ENCODE assay signal across 15 cellular contexts in the genomic region with DNA sequence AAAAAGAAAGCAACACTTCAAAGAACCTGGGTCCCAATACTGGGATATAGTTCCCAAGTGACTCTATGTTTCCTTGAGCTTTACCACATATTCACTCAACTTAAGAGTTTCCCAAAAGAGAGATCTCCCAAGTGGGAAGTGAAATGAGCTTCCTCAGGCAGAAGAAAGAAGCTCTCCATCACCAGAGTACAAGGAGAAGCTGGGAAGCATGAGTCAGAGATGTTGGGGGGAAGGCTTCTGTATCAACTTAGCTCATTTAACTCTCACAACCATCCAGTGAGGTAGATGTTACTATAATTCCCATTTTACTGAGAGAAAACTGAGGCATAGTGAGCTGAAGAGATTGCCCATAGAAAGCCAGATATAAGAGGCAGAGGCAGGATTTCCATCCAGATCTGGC. TPM values are rescaled to one million over a fixed set of nuclear protein-coding genes. Genes with fewer than 3 reads are reported as not detected.
DNase-seq lines count a peak whose midpoint lies in the region; ATAC-seq and TF ChIP-seq lines count a peak whose summit lies in the region.
"Had no signal": no experiment of that assay in that cellular context is flagged by ENCODE, and none has a peak within 500 bp of the region (broad histone marks: within the 10 kb centered on the region; RNA-seq: fewer than 3 reads in every experiment).

No MANE protein-coding gene starts in this region.

- no peak for ATAC-seq in GM19455 (IDR thresholded peaks at IDR 0.05; ENCODE audit: unreplicated experiment)
- ATAC-seq: HCT116 had no signal

- in situ Hi-C loops in astrocyte of the spinal cord (cut with HindIII; ENCODE audit: low sequenced_read_pairs) = no loop called here

- DNase-seq in M059J (ENCODE audit: low read depth) (peak; percentile 42), astrocyte of the spinal cord (ENCODE audit: low read depth, low spot score) (peak; percentile 15), glomerular visceral epithelial cell (ENCODE audit: extremely low spot score) (peak; percentile 11), NCI-H69 (lab: John Stamatoyannopoulos, UW) (no peak), NK-92 (lab: John Stamatoyannopoulos, UW; ENCODE audit: unreplicated experiment) (no peak)
- no peak for DNase-seq in stimulated activated CD8-positive, alpha-beta memory T cell treated with anti-CD3 and anti-CD28 coated beads, Interleukin-4, amount 100 ng/mL, for 48 hours
- DNase-seq: C1 segment of cervical spinal cord, DMS153, NCI-H1092, NCI-H1694, NCI-H2107, NCI-H345, SIG-M5 had no signal

- TF ChIP-seq CTCF in astrocyte of the spinal cord (IDR thresholded peaks at IDR 0.05; ENCODE audit: low read depth, low read length) = no peak

- H3K4me3 ChIP-seq in astrocyte of the spinal cord (ENCODE audit: low read depth, low read length) = no peak overlapping the region

RNA-seq across cellular contexts. Expression of a gene that starts 47.0 kb away (rescaled TPM):
- total RNA-seq in M059J (2014; rRNA removed; shearing (Covaris generic)) = not detected in 2 replicates

Comparison
In these comparisons a context has a peak if more than half of its experiments do, and no peak if none do; other contexts are left out.
1. DNase-seq: peak in M059J (single experiment), astrocyte of the spinal cord (single experiment) and glomerular visceral epithelial cell (single experiment); none in NCI-H69 (single experiment), stimulated activated CD8-positive, alpha-beta memory T cell treated with anti-CD3 and anti-CD28 coated beads, Interleukin-4, amount 100 ng/mL, for 48 hours (single experiment) and NK-92 (single experiment).